In the genomic region with DNA sequence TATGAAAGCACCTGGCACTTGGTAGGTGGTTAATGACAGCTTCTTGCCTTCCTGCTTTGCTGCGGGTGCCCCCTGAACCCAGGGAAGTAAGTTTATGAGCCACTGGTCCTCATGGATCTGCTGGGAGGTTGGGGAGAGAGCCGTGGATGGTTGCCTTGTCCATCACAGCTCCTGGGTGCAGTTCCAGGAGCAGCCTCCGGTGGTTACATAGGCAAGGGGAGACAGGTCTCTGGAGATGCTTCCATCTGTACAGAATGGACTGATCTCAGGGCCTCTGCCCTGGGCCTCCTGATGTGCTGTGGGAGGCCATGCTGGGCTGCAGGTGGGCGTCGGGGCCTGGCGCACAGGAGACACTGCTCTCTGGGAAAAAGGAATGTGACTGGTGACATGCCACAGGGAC, we compare ENCODE assay signal across 1 cellular context.
TF ChIP-seq lines count a peak whose summit lies in the region.

No MANE protein-coding gene starts in this region.

TF ChIP-seq in GM12878, 131 proteins besides CTCF, POLR2A, EP300 and RAD21:
- TF ChIP-seq, protein P1, sequence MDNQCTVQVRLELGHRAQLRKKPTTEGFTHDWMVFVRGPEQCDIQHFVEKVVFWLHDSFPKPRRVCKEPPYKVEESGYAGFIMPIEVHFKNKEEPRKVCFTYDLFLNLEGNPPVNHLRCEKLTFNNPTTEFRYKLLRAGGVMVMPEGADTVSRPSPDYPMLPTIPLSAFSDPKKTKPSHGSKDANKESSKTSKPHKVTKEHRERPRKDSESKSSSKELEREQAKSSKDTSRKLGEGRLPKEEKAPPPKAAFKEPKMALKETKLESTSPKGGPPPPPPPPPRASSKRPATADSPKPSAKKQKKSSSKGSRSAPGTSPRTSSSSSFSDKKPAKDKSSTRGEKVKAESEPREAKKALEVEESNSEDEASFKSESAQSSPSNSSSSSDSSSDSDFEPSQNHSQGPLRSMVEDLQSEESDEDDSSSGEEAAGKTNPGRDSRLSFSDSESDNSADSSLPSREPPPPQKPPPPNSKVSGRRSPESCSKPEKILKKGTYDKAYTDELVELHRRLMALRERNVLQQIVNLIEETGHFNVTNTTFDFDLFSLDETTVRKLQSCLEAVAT (IDR thresholded peaks at IDR 0.05), result no peak
- TF ChIP-seq RAD51 (IDR thresholded peaks at IDR 0.05) (no peak), MTA3 (IDR thresholded peaks at IDR 0.05; ENCODE audit: borderline replicate concordance, low read length) (no peak)
